Comparison of ENCODE assay signal across 20 cellular contexts in genomic region chr1:48033495-48034050, GRCh38. TPM values are rescaled to one million over a fixed set of nuclear protein-coding genes. Genes with fewer than 3 reads are reported as not detected.
DNase-seq lines count a peak whose midpoint lies in the region; ATAC-seq and TF ChIP-seq lines count a peak whose summit lies in the region.
"Had no signal": no experiment of that assay in that cellular context is flagged by ENCODE, and none has a peak within 500 bp of the region (broad histone marks: within the 10 kb centered on the region; RNA-seq: fewer than 3 reads in every experiment).

No MANE protein-coding gene starts in this region.

- H3K27me3 ChIP-seq in ascending aorta: no peaks in the 10 kb centered on the region
- no peaks in the 10 kb centered on the region for H3K27me3 ChIP-seq in aorta (ENCODE audit: control insufficient read depth in 1 of 2, insufficient read depth in 2 of 2, low read length in 1 of 2)

- peak in 1 of 2 donors; percentile 63 for DNase-seq in ascending aorta (ENCODE audit: low spot score in 2 of 2)
- peak; percentile 39 for DNase-seq in islet precursor cell
- DNase-seq in posterior vena cava (ENCODE audit: low spot score): peak; percentile 83
- peak; percentile 73 to 80 for DNase-seq in aorta
- DNase-seq in NCI-H1436 treated with DMSO at 0.1 percent for 48 hours (lab: John Stamatoyannopoulos, UW): no peak
- DNase-seq in NCI-H1436 (lab: John Stamatoyannopoulos, UW): no peak
- DNase-seq: AML-193; CD4-positive, alpha-beta T cell; DMS153; DMS79; GDM1; GM23248; HCEC 1CT; IMR-90 had no signal

- ATAC-seq in aorta (ENCODE audit: low FRiP score) (peak; percentile 68), HG03565 (IDR thresholded peaks at IDR 0.05; ENCODE audit: unreplicated experiment) (no peak)
- ATAC-seq: A549 had no signal

- no peak for TF ChIP-seq CTCF in ascending aorta (IDR thresholded peaks at IDR 0.05)

- H3K4me3 ChIP-seq in ascending aorta (no peak overlapping the region), aorta (ENCODE audit: low read length in 2 of 2) (no peak overlapping the region)
- H3K4me3 ChIP-seq: A549, GM23248 had no signal

- peak overlapping the region; percentile 33 to 48 for H3K27ac ChIP-seq in ascending aorta
- no peak overlapping the region for H3K27ac ChIP-seq in aorta (ENCODE audit: low read depth in 1 of 2, low read length in 2 of 2)
- H3K27ac ChIP-seq: 22Rv1, A549, C4-2B, GM23248 had no signal

- H3K4me1 ChIP-seq in ascending aorta (peaks cover 0 to 5% of the 10 kb centered on the region in 2 donors), aorta (ENCODE audit: control insufficient read depth in 1 of 2, insufficient read depth in 2 of 2, low read length in 2 of 2) (no peaks in the 10 kb centered on the region)
- H3K4me1 ChIP-seq: A549 had no signal

- no peaks in the 10 kb centered on the region for H3K9me3 ChIP-seq in ascending aorta
- no peaks in the 10 kb centered on the region for H3K9me3 ChIP-seq in aorta (ENCODE audit: control insufficient read depth, low read length)
- H3K9me3 ChIP-seq: A549 had no signal

- WGBS in aorta, 2 donors: 52 to 59% methylated on average over 10 of the region's 10 CpGs

- intact Hi-C loops in ascending aorta (cut with DNase I) (no loop called here), posterior vena cava (cut with DNase I) (loop anchor here in 1 of 2 donors (1.0 kb wide), 1 partner anchor 11 kb away; no protein-coding TSS in a partner anchor), aorta (cut with DNase I) (no loop called here)

- H3K36me3 ChIP-seq in ascending aorta (no peaks in the 10 kb centered on the region), aorta (ENCODE audit: control insufficient read depth in 1 of 2, insufficient read depth in 2 of 2, low read length in 1 of 2) (no peaks in the 10 kb centered on the region)

RNA-seq across cellular contexts. Expression of gene TRABD2B, which starts 36.4 kb away (rescaled TPM):
- total RNA-seq in ascending aorta (7.9 TPM), posterior vena cava (10 to 100 TPM; 10.5 to 16.4 TPM), aorta (10 to 100 TPM; 10.6 to 13.3 TPM)
- 1 to 10 TPM; 6.0 to 6.5 TPM for polyA plus RNA-seq in aorta
- total RNA-seq: CD4-positive, alpha-beta T cell; Daoy; GM23248; IMR-90 had no signal
- polyA plus RNA-seq: BJ, GM23248, IMR-90 had no signal

Comparison
In these comparisons a context has a peak if more than half of its experiments do, and no peak if none do; other contexts are left out.
1. DNase-seq: peak in islet precursor cell (single experiment), posterior vena cava (single experiment) and aorta (2 of 2); none in NCI-H1436 treated with DMSO at 0.1 percent for 48 hours (single experiment) and NCI-H1436 (single experiment).
2. H3K27ac ChIP-seq: peak in ascending aorta (2 of 2); none in aorta (0 of 2).